8 cellular contexts compared by ENCODE assay signal in genomic region chr5:108381034-108381954, GRCh38. TPM values are rescaled to one million over a fixed set of nuclear protein-coding genes. Genes with fewer than 3 reads are reported as not detected.
DNase-seq lines count a peak whose midpoint lies in the region; ATAC-seq and TF ChIP-seq lines count a peak whose summit lies in the region.

No MANE protein-coding gene starts in this region.

- peak overlapping the region; percentile 89 for H3K18ac ChIP-seq in trophoblast cell (ENCODE audit: low read length)

- H2BK120ac ChIP-seq in trophoblast cell (ENCODE audit: insufficient read depth, low read length, poor library complexity), result peak overlapping the region; percentile 86

- peak overlapping the region; percentile 95 for H3K14ac ChIP-seq in trophoblast cell (ENCODE audit: low read length)

- peak overlapping the region; percentile 95 for H4K12ac ChIP-seq in trophoblast cell (ENCODE audit: low read depth, low read length)

- H3K27ac ChIP-seq in SJSA1 (peak overlapping the region; percentile 80), trophoblast cell (ENCODE audit: low read depth, low read length) (peak overlapping the region; percentile 92), tibial nerve (peak overlapping the region; percentile 93 to 100 (median 98))

- H3K27me3 ChIP-seq in SJSA1 (replicated peaks) (no peaks in the 10 kb centered on the region), trophoblast cell (ENCODE audit: insufficient read depth, low read length) (no peaks in the 10 kb centered on the region), tibial nerve (no peaks in the 10 kb centered on the region)

- H3K36me3 Mint-ChIP-seq in activated naive CD8-positive, alpha-beta T cell, result peaks cover 7% of the 10 kb centered on the region

- H2AK5ac ChIP-seq in trophoblast cell (ENCODE audit: low read length), result peak overlapping the region; percentile 34

- H3K79me2 ChIP-seq in trophoblast cell (ENCODE audit: control insufficient read depth, insufficient read depth, low read length, poor library complexity), result peaks cover 14% of the 10 kb centered on the region

- peak overlapping the region; percentile 90 for H4K91ac ChIP-seq in trophoblast cell (ENCODE audit: low read depth, low read length)

- no peak for TF ChIP-seq CTCF in tibial nerve (IDR thresholded peaks at IDR 0.05)

- in situ Hi-C loops in Caki2 (cut with HindIII; ENCODE audit: low pct_unique_long_range_greater_than_20kb, low sequenced_read_pairs), result no loop called here

- peaks cover 17% of the 10 kb centered on the region for H3K4me1 ChIP-seq in SJSA1 (replicated peaks)
- no peaks in the 10 kb centered on the region for H3K4me1 ChIP-seq in trophoblast cell (ENCODE audit: control insufficient read depth in 1 of 2, insufficient read depth in 2 of 2, low read length in 2 of 2)
- H3K4me1 ChIP-seq in tibial nerve, result peaks cover 0 to 29% (median 2%) of the 10 kb centered on the region in 4 donors

- H3K27ac Mint-ChIP-seq in activated naive CD8-positive, alpha-beta T cell, result peak overlapping the region; percentile 83

- DNase-seq in Caki2 (ENCODE audit: low read depth), result peak; percentile 74
- peak; percentile 76 to 77 for DNase-seq in SJSA1 (ENCODE audit: low read depth in 1 of 2, low spot score in 2 of 2)
- DNase-seq in Right ventricle myocardium superior, result peak; percentile 92
- DNase-seq in trophoblast cell, result peak; percentile 69 to 76
- peak; percentile 50 to 57 for DNase-seq in tibial nerve (ENCODE audit: low spot score in 2 of 2)

- H2BK5ac ChIP-seq in trophoblast cell (ENCODE audit: low read depth, low read length, poor library complexity), result peak overlapping the region; percentile 60

- no peaks in the 10 kb centered on the region for H3K27me3 Mint-ChIP-seq in activated naive CD8-positive, alpha-beta T cell

- intact Hi-C loops in Right ventricle myocardium superior (cut with DNase I), result no loop called here

- peak overlapping the region; percentile 85 for H3K9ac ChIP-seq in trophoblast cell (ENCODE audit: low read length)

- peak; percentile 41 for ATAC-seq in GM19438 (IDR thresholded peaks at IDR 0.05; ENCODE audit: low read depth, unreplicated experiment)
- peak; percentile 26 for ATAC-seq in HG03558 (IDR thresholded peaks at IDR 0.05; ENCODE audit: extremely low read depth, unreplicated experiment)
- ATAC-seq in Right ventricle myocardium superior (ENCODE audit: poor library complexity), result peak; percentile 78

- peak overlapping the region; percentile 44 for H3K4ac ChIP-seq in trophoblast cell (ENCODE audit: low read depth, low read length)

- H3K4me3 ChIP-seq in SJSA1 (peak overlapping the region; percentile 83), trophoblast cell (ENCODE audit: low read depth, low read length) (peak overlapping the region; percentile 91), tibial nerve (peak overlapping the region; percentile 84 to 100 (median 99))

- H3K36me3 ChIP-seq in SJSA1, result peaks cover 14% of the 10 kb centered on the region
- no peaks in the 10 kb centered on the region for H3K36me3 ChIP-seq in trophoblast cell (ENCODE audit: control insufficient read depth in 1 of 2, insufficient read depth in 2 of 2, low read length in 2 of 2)
- H3K36me3 ChIP-seq in tibial nerve, result peaks cover 0 to 8% (median 0%) of the 10 kb centered on the region in 3 donors

- H3K9me3 Mint-ChIP-seq in activated naive CD8-positive, alpha-beta T cell (ENCODE audit: low read depth), result peaks cover 8% of the 10 kb centered on the region

- no peak overlapping the region for H3K23ac ChIP-seq in trophoblast cell (ENCODE audit: low read length)

- peak overlapping the region; percentile 82 for H2AFZ ChIP-seq in trophoblast cell (ENCODE audit: insufficient read depth, low read length, poor library complexity)

- peaks cover 40% of the 10 kb centered on the region for H3K4me1 Mint-ChIP-seq in activated naive CD8-positive, alpha-beta T cell (ENCODE audit: low read depth)

- no peak for TF ChIP-seq POLR2A in tibial nerve (IDR thresholded peaks at IDR 0.05)

- no CpG with 5 or more reads among the region's 112 CpGs for WGBS in trophoblast cell (ENCODE audit: extremely low coverage, insufficient coverage, insufficient read length)
- 1 to 2% methylated on average over 9 to 25 of the region's 112 CpGs for WGBS in tibial nerve, 2 donors

- peak overlapping the region; percentile 77 for H3K4me3 Mint-ChIP-seq in activated naive CD8-positive, alpha-beta T cell

- H2BK12ac ChIP-seq in trophoblast cell (ENCODE audit: low read length), result no peak overlapping the region

- H4K8ac ChIP-seq in trophoblast cell (ENCODE audit: low read depth, low read length), result peak overlapping the region; percentile 100

- H3K4me2 ChIP-seq in trophoblast cell (ENCODE audit: low read length), result peak overlapping the region; percentile 76

- TF ChIP-seq EP300 in tibial nerve (IDR thresholded peaks at IDR 0.05), result peak in 1 of 2 donors; percentile 64

- H3K79me1 ChIP-seq in trophoblast cell (ENCODE audit: low read length), result peaks cover 15% of the 10 kb centered on the region

- H3K9me3 ChIP-seq in SJSA1 (replicated peaks) (peaks cover 2% of the 10 kb centered on the region; the same call in 1 of the 2 replicates), trophoblast cell (ENCODE audit: insufficient read depth, low read depth, low read length) (no peaks in the 10 kb centered on the region), tibial nerve (peaks cover 0 to 10% (median 0%) of the 10 kb centered on the region in 4 donors)

RNA-seq across cellular contexts. Expression of gene FBXL17, which starts 0.6 kb away (rescaled TPM):
- total RNA-seq in Caki2 (2014; rRNA removed; shearing (Covaris generic); ENCODE audit: low replicate concordance), result 4.8 and 4.9 TPM in 2 replicates
- total RNA-seq in SJSA1 (2014; rRNA removed; shearing (Covaris generic)), result 8.6 and 11.5 TPM in 2 replicates
- total RNA-seq in Right ventricle myocardium superior (44.0 TPM), tibial nerve (10 to 100 TPM; 16.5 to 19.0 (median 17.6) TPM)
- 5.2 and 5.3 TPM in 2 replicates for polyA plus RNA-seq in trophoblast cell (2013)

Comparison
In these comparisons a context has a peak if more than half of its experiments do, and no peak if none do; other contexts are left out.
1. Peak in every context shown above with its lines: DNase-seq, ATAC-seq, H3K4me3 ChIP-seq and H3K27ac ChIP-seq.
2. ATAC-seq: peak in every context shown above with its lines; median percentile 78 in Right ventricle myocardium superior; 41 in GM19438; 26 in HG03558.